ENCODE assay signal across 19 cellular contexts in the genomic region with DNA sequence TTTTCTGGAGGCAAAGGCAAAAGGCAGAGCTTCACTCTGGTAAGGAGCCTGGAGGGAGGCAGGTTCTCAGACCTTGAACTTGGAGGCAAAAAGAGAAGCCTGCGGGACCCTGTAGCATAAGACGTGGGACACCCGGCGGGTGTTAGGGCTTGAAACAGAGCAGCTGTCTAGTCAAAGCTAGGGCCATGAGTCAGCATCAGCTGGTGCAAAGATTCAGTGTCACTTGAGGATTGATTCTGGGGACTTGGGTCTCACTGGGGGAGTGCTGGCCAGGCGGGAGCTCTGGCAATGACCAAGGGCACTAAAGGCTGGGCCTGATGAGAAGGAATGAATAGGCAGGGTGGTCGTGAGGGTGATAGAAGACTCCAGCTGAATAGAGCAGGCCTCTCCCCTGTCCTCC.
A peak's percentile ranks its signal among the peaks of the same experiment; 100 is the strongest.
DNase-seq lines count a peak whose midpoint lies in the region; ATAC-seq lines count a peak whose summit lies in the region.
"Had no signal": no experiment of that assay in that cellular context is flagged by ENCODE, and none has a peak within 500 bp of the region (broad histone marks: within the 10 kb centered on the region; RNA-seq: fewer than 3 reads in every experiment).

No MANE protein-coding gene starts in this region.

- H3K27ac ChIP-seq in SJCRH30 (peak overlapping the region; percentile 97), stomach smooth muscle (ENCODE audit: low read length) (peak overlapping the region; percentile 53)
- H3K27ac ChIP-seq: pancreas had no signal

- ATAC-seq in esophagus mucosa (peak; percentile 8), GM21825 (IDR thresholded peaks at IDR 0.05; ENCODE audit: unreplicated experiment) (no peak), HG03521 (IDR thresholded peaks at IDR 0.05; ENCODE audit: unreplicated experiment) (no peak), GM21515 (IDR thresholded peaks at IDR 0.05; ENCODE audit: unreplicated experiment) (no peak)
- ATAC-seq: activated T-cell treated with anti-CD3 and anti-CD28 coated beads, Interleukin-2, amount 50 U/mL, for 72 hours; HCT116 had no signal

- no peaks in the 10 kb centered on the region for H3K9me3 ChIP-seq in SJCRH30 (replicated peaks)
- no peaks in the 10 kb centered on the region for H3K9me3 ChIP-seq in stomach smooth muscle (ENCODE audit: control insufficient read depth in 2 of 2, low read length in 2 of 2)
- H3K9me3 ChIP-seq: pancreas had no signal

- peak overlapping the region in 1 of 2 donors; percentile 13 for H3K9ac ChIP-seq in stomach smooth muscle (ENCODE audit: low read length in 2 of 2)

- H3K4me1 ChIP-seq in SJCRH30 = peaks cover 27% of the 10 kb centered on the region
- peaks cover 61% of the 10 kb centered on the region for H3K4me1 ChIP-seq in stomach smooth muscle (ENCODE audit: control insufficient read depth, insufficient read depth, low read length)

- H3K4me3 ChIP-seq in SJCRH30 (peak overlapping the region; percentile 21), stomach smooth muscle (ENCODE audit: low read length in 2 of 2) (peak overlapping the region in 1 of 2 donors; percentile 22)
- H3K4me3 ChIP-seq: pancreas had no signal

- H3K27me3 ChIP-seq in SJCRH30 (no peaks in the 10 kb centered on the region), stomach smooth muscle (ENCODE audit: control insufficient read depth in 1 of 2, insufficient read depth in 2 of 2, low read length in 2 of 2) (no peaks in the 10 kb centered on the region)
- H3K27me3 ChIP-seq: pancreas had no signal

- DNase-seq in SJCRH30 (peak; percentile 88 to 92), medulla oblongata (ENCODE audit: extremely low spot score) (peak; percentile 65), GM19238 (ENCODE audit: insufficient read length, low spot score) (no peak)
- DNase-seq: activated CD4-positive, alpha-beta T cell treated with anti-CD3 and anti-CD28 coated beads, Interleukin-2, amount 10 ng/mL, durations not matched to agents 24 days and 14 days; activated T-cell treated with anti-CD3 and anti-CD28 coated beads, Interleukin-2, amount 50 U/mL, for 72 hours; amniotic stem cell; effector memory CD4-positive, alpha-beta T cell; EL; NCI-H2107; pancreas; stimulated activated CD4-positive, alpha-beta T cell treated with anti-CD3 and anti-CD28 coated beads, Interleukin-4, amount 100 ng/mL, for 24 hours; stimulated activated naive CD4-positive, alpha-beta T cell treated with Interleukin-2 at 50 U/mL for 16 hours; T-helper 1 cell had no signal

- H3K36me3 ChIP-seq in SJCRH30 (no peaks in the 10 kb centered on the region), stomach smooth muscle (ENCODE audit: control insufficient read depth in 2 of 2, insufficient read depth in 2 of 2, low read length in 2 of 2) (peaks cover 0 to under 1% of the 10 kb centered on the region in 2 donors)
- H3K36me3 ChIP-seq: pancreas had no signal
